1 cellular context compared by ENCODE assay signal in the genomic region with DNA sequence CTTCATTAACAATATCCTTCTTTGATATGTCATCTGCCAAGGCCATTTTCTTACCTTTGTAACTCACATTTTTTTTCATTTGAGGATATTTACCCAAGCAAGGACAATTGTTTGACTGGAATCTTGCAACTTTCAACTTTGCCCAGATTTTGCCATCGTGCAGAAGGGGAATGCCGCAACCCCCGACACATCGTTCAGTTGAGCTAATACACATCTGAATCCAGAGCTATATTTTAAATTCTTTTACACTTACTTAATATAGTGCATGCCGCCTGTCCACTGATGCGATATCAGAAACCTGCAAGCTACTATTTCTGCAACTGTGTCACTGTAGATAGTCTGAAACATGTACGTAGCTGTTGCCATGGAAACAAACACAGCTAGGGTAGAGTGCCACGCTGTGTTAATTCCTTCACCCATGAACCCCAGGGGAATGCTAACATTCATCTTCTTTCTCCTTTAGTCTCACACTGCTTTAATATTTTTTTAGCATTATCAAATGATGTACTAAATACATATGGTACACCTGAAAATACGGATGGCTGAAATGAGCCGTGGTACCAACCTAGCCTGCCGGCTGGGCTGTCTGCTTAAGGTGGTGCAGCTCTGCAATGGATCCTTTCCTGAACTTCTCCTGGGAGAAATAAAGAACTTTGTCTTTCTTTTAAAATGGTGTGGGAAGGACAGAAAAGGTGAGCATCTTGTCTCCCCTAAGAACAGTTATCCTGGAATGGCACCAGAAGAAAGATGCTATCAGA.
TF ChIP-seq lines count a peak whose summit lies in the region.

No MANE protein-coding gene starts in this region.

TF ChIP-seq in HepG2, 621 proteins besides CTCF, POLR2A, EP300 and RAD21 (continued from another document and continues in another):
- peak; percentile 19; the same call in 1 of the 2 replicates for TF ChIP-seq ZNF609 (CRISPR knock-in tag; IDR thresholded peaks at IDR 0.05; ENCODE audit: borderline replicate concordance)
- no peak for TF ChIP-seq MBD4 (IDR thresholded peaks at IDR 0.05; ENCODE audit: borderline replicate concordance, low read length)
- no peak for TF ChIP-seq ZNF264 (CRISPR knock-in tag; IDR thresholded peaks at IDR 0.05)
- no peak for TF ChIP-seq PLRG1 (conservative IDR thresholded peaks at IDR 0.05)
- TF ChIP-seq GFI1 (CRISPR knock-in tag; IDR thresholded peaks at IDR 0.05; ENCODE audit: borderline replicate concordance): peak; percentile 35; the same call in 1 of the 2 replicates
- TF ChIP-seq, protein P1, sequence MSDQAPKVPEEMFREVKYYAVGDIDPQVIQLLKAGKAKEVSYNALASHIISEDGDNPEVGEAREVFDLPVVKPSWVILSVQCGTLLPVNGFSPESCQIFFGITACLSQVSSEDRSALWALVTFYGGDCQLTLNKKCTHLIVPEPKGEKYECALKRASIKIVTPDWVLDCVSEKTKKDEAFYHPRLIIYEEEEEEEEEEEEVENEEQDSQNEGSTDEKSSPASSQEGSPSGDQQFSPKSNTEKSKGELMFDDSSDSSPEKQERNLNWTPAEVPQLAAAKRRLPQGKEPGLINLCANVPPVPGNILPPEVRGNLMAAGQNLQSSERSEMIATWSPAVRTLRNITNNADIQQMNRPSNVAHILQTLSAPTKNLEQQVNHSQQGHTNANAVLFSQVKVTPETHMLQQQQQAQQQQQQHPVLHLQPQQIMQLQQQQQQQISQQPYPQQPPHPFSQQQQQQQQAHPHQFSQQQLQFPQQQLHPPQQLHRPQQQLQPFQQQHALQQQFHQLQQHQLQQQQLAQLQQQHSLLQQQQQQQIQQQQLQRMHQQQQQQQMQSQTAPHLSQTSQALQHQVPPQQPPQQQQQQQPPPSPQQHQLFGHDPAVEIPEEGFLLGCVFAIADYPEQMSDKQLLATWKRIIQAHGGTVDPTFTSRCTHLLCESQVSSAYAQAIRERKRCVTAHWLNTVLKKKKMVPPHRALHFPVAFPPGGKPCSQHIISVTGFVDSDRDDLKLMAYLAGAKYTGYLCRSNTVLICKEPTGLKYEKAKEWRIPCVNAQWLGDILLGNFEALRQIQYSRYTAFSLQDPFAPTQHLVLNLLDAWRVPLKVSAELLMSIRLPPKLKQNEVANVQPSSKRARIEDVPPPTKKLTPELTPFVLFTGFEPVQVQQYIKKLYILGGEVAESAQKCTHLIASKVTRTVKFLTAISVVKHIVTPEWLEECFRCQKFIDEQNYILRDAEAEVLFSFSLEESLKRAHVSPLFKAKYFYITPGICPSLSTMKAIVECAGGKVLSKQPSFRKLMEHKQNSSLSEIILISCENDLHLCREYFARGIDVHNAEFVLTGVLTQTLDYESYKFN (CRISPR knock-in tag; conservative IDR thresholded peaks at IDR 0.05): peak; percentile 73
- TF ChIP-seq FOSL2 (CRISPR knock-in tag; IDR thresholded peaks at IDR 0.05): peak; percentile 20; the same call in 1 of the 2 replicates
- TF ChIP-seq ZNF33A (CRISPR knock-in tag; IDR thresholded peaks at IDR 0.05; ENCODE audit: borderline replicate concordance): no peak
- TF ChIP-seq RFX1 (IDR thresholded peaks at IDR 0.05): peak; percentile 77
- TF ChIP-seq, protein P2, sequence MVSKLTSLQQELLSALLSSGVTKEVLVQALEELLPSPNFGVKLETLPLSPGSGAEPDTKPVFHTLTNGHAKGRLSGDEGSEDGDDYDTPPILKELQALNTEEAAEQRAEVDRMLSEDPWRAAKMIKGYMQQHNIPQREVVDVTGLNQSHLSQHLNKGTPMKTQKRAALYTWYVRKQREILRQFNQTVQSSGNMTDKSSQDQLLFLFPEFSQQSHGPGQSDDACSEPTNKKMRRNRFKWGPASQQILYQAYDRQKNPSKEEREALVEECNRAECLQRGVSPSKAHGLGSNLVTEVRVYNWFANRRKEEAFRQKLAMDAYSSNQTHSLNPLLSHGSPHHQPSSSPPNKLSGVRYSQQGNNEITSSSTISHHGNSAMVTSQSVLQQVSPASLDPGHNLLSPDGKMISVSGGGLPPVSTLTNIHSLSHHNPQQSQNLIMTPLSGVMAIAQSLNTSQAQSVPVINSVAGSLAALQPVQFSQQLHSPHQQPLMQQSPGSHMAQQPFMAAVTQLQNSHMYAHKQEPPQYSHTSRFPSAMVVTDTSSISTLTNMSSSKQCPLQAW (CRISPR knock-in tag; IDR thresholded peaks at IDR 0.05): no peak
- TF ChIP-seq RBM39 (IDR thresholded peaks at IDR 0.05; ENCODE audit: low read depth, low read length, poor library complexity, severe bottlenecking): no peak
- no peak for TF ChIP-seq AGO2 (optimal IDR thresholded peaks at IDR 0.05; ENCODE audit: low read depth, low read length)
- TF ChIP-seq ATF4 (CRISPR knock-in tag; IDR thresholded peaks at IDR 0.05): 0 out of 4 replicates have a peak, but pooled peaks of 1 of the 2 experiments have one; percentile 19
- peak; percentile 37; the same call in 1 of the 2 replicates for TF ChIP-seq HNF1A (IDR thresholded peaks at IDR 0.05; ENCODE audit: low read depth)
- no peak for TF ChIP-seq HNF1A (CRISPR knock-in tag; IDR thresholded peaks at IDR 0.05; ENCODE audit: borderline replicate concordance)
- TF ChIP-seq RFX3 (CRISPR knock-in tag; IDR thresholded peaks at IDR 0.05): peak; percentile 77
- no peak for TF ChIP-seq HNRNPH1 (optimal IDR thresholded peaks at IDR 0.05; ENCODE audit: low read depth, low read length)
- no peak for TF ChIP-seq ZNF703 (CRISPR knock-in tag; IDR thresholded peaks at IDR 0.05; ENCODE audit: borderline replicate concordance)
- peak; percentile 46 for TF ChIP-seq TEAD3 (CRISPR knock-in tag; optimal IDR thresholded peaks at IDR 0.05; ENCODE audit: borderline replicate concordance)
- no peak for TF ChIP-seq ZNF891 (CRISPR knock-in tag; IDR thresholded peaks at IDR 0.05)
- TF ChIP-seq NR2F6 (IDR thresholded peaks at IDR 0.05): peak; percentile 39; the same call in 1 of the 2 replicates
- TF ChIP-seq NR2F6 (CRISPR knock-in tag; IDR thresholded peaks at IDR 0.05): 0 out of 2 replicates have a peak, but pooled peaks have one; percentile 13
- TF ChIP-seq SALL2 (CRISPR knock-in tag; IDR thresholded peaks at IDR 0.05): no peak
- TF ChIP-seq NCOA2 (CRISPR knock-in tag; IDR thresholded peaks at IDR 0.05): peak; percentile 52
- no peak for TF ChIP-seq GPN1 (CRISPR knock-in tag; IDR thresholded peaks at IDR 0.05; ENCODE audit: borderline replicate concordance)
- no peak for TF ChIP-seq SIN3A (IDR thresholded peaks at IDR 0.05; ENCODE audit: borderline replicate concordance, low read depth, low read length)
- TF ChIP-seq, protein P3, sequence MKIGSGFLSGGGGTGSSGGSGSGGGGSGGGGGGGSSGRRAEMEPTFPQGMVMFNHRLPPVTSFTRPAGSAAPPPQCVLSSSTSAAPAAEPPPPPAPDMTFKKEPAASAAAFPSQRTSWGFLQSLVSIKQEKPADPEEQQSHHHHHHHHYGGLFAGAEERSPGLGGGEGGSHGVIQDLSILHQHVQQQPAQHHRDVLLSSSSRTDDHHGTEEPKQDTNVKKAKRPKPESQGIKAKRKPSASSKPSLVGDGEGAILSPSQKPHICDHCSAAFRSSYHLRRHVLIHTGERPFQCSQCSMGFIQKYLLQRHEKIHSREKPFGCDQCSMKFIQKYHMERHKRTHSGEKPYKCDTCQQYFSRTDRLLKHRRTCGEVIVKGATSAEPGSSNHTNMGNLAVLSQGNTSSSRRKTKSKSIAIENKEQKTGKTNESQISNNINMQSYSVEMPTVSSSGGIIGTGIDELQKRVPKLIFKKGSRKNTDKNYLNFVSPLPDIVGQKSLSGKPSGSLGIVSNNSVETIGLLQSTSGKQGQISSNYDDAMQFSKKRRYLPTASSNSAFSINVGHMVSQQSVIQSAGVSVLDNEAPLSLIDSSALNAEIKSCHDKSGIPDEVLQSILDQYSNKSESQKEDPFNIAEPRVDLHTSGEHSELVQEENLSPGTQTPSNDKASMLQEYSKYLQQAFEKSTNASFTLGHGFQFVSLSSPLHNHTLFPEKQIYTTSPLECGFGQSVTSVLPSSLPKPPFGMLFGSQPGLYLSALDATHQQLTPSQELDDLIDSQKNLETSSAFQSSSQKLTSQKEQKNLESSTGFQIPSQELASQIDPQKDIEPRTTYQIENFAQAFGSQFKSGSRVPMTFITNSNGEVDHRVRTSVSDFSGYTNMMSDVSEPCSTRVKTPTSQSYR (CRISPR knock-in tag; IDR thresholded peaks at IDR 0.05; ENCODE audit: borderline replicate concordance): 0 out of 2 replicates have a peak, but pooled peaks have one; percentile 33
- TF ChIP-seq CBFB (CRISPR knock-in tag; IDR thresholded peaks at IDR 0.05): no peak
- TF ChIP-seq, protein P4, sequence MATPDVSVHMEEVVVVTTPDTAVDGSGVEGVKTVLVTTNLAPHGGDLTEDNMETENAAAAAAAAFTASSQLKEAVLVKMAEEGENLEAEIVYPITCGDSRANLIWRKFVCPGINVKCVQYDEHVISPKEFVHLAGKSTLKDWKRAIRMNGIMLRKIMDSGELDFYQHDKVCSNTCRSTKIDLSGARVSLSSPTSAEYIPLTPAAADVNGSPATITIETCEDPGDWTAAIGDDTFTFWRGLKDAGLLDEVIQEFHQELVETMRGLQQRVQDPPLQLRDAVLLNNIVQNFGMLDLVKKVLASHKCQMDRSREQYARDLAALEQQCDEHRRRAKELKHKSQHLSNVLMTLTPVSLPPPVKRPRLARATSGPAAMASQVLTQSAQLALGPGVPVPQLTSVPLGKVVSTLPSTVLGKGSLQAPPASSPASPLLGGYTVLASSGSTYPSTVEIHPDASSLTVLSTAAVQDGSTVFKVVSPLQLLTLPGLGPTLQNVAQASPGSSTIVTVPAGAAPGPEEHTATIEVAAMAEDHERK (CRISPR knock-in tag; IDR thresholded peaks at IDR 0.05; ENCODE audit: low read depth): no peak
- no peak for TF ChIP-seq ZNF383 (CRISPR knock-in tag; IDR thresholded peaks at IDR 0.05; ENCODE audit: borderline replicate concordance)
